Comparison of ENCODE assay signal across 24 cellular contexts in the genomic region with DNA sequence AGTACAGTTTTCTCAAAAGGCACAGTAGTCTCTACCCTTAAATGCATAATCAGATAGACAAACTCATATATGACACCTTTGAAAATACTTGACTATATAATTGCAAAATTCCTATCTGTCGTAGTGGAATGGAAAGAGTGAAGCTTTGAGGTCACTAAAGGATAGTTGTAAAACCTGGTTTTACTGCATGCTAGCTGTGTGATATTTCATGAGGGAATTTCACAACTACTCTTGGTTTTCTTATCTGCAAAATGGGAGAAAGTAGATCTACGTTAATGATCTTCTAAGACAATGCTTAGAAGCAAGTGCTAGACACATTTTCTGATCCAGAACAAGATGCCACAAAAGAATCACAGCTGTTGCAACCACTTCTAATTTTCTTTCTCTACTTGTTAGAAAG.
"Had no signal": no experiment of that assay in that cellular context is flagged by ENCODE, and none has a peak within 500 bp of the region (broad histone marks: within the 10 kb centered on the region; RNA-seq: fewer than 3 reads in every experiment).

No MANE protein-coding gene starts in this region.

- H3K9ac ChIP-seq: neural progenitor cell, parathyroid adenoma had no signal

- H3K4me1 ChIP-seq: neural progenitor cell, parathyroid adenoma, psoas muscle, right lobe of liver, sigmoid colon, stomach, thyroid gland, tibial nerve, upper lobe of right lung, uterus had no signal

- H2AFZ ChIP-seq: neural progenitor cell, parathyroid adenoma had no signal

- H3K27ac ChIP-seq: neural progenitor cell, ovary, parathyroid adenoma, psoas muscle, right lobe of liver, sigmoid colon, stomach, thoracic aorta, thyroid gland, tibial nerve, upper lobe of right lung, uterus had no signal

- DNase-seq: natural killer cell; occipital lobe; ovary; posterior cingulate gyrus; psoas muscle; right cardiac atrium; right lobe of liver; sigmoid colon; small intestine; stimulated activated CD4-positive, alpha-beta T cell treated with anti-CD3 and anti-CD28 coated beads, Interleukin-15, amount 100 ng/mL, for 24 hours; stimulated activated CD4-positive, alpha-beta T cell treated with anti-CD3 and anti-CD28 coated beads, Interleukin-2, amount 100 ng/mL, for 24 hours; stimulated activated CD4-positive, alpha-beta T cell treated with anti-CD3 and anti-CD28 coated beads, Interleukin-2, amount 100 ng/mL, for 48 hours; stimulated activated CD4-positive, alpha-beta T cell treated with anti-CD3 and anti-CD28 coated beads, Interleukin-4, amount 100 ng/mL, for 24 hours; stimulated activated naive B cell treated with anti-CD40 and anti-IgM and Interleukin-4, amounts not matched to agents 10 μg/mL and 1 μg/mL and 100 μg/mL, for 72 hours; stimulated activated naive CD4-positive, alpha-beta T cell treated with Interleukin-2 at 50 U/mL for 16 hours; stomach; thyroid gland; upper lobe of right lung; uterus had no signal

- H3K4me3 ChIP-seq: neural progenitor cell, ovary, psoas muscle, right lobe of liver, sigmoid colon, stomach, thoracic aorta, thyroid gland, tibial nerve, upper lobe of right lung, uterus had no signal

- H3K36me3 ChIP-seq: neural progenitor cell, ovary, right lobe of liver, sigmoid colon, stomach, thoracic aorta, thyroid gland, tibial nerve, upper lobe of right lung, uterus had no signal

- ATAC-seq: natural killer cell; psoas muscle; right cardiac atrium; right lobe of liver; stimulated activated effector memory CD8-positive, alpha-beta T cell treated with anti-CD3 and anti-CD28 coated beads, Interleukin-12 subunit alpha, Interleukin-12 subunit beta, amount 100 ng/mL, for 72 hours; stimulated activated naive B cell treated with anti-CD40 and anti-IgM and Interleukin-4, amounts not matched to agents 10 μg/mL and 1 μg/mL and 100 μg/mL, for 72 hours; upper lobe of right lung had no signal

- H3K4me2 ChIP-seq: neural progenitor cell had no signal

- H3K27me3 ChIP-seq: neural progenitor cell, ovary, right lobe of liver, sigmoid colon, stomach, thyroid gland, tibial nerve, upper lobe of right lung, uterus had no signal

- H3K9me3 ChIP-seq: ovary, psoas muscle, right lobe of liver, sigmoid colon, stomach, thoracic aorta, thyroid gland, tibial nerve, upper lobe of right lung, uterus had no signal

- FAIRE-seq: small intestine had no signal

- H3K79me2 ChIP-seq: parathyroid adenoma had no signal
